Comparison of ENCODE assay signal across 20 cellular contexts in the genomic region with DNA sequence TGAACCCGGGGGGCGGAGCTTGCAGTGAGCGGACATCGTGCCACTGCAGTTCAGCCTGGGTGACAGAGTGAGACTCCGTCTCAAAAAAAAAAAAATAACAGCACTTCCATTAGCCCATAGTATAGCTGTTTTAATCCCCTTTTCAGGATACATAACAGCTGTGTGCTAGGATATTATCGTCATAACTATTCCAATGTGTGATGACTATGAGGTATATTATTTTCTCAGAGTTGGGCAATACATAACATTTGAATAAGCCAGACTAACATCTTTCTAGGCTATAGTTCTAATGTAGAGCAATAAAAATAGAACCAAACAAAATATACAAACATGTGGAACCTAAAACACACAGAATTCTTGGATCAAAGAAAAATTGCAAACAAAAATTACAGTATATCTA.
"Had no signal": no experiment of that assay in that cellular context is flagged by ENCODE, and none has a peak within 500 bp of the region (broad histone marks: within the 10 kb centered on the region; RNA-seq: fewer than 3 reads in every experiment).

No MANE protein-coding gene starts in this region.

- H3K9me3 Mint-ChIP-seq: activated T-helper 17 cell treated with anti-CD3 and anti-CD28 coated beads, Interleukin-2, amount 50 U/mL, for 72 hours; naive thymus-derived CD4-positive, alpha-beta T cell had no signal

- H3K4me3 Mint-ChIP-seq: activated T-helper 17 cell treated with anti-CD3 and anti-CD28 coated beads, Interleukin-2, amount 50 U/mL, for 72 hours had no signal

- H3K27ac Mint-ChIP-seq: activated T-helper 17 cell treated with anti-CD3 and anti-CD28 coated beads, Interleukin-2, amount 50 U/mL, for 72 hours had no signal

- H3K4me3 ChIP-seq: cardiac muscle cell, colonic mucosa, left ventricle myocardium inferior, mucosa of descending colon, testis, upper lobe of right lung had no signal

- H3K27ac ChIP-seq: cardiac muscle cell, colonic mucosa, left ventricle myocardium inferior, testis, upper lobe of right lung had no signal

- H3K9me3 ChIP-seq: colonic mucosa, left ventricle myocardium inferior, mucosa of descending colon, neutrophil, testis, upper lobe of right lung had no signal

- H3K27me3 Mint-ChIP-seq: activated T-helper 17 cell treated with anti-CD3 and anti-CD28 coated beads, Interleukin-2, amount 50 U/mL, for 72 hours; naive thymus-derived CD4-positive, alpha-beta T cell had no signal

- DNase-seq: activated CD4-positive, alpha-beta T cell treated with anti-CD3 and anti-CD28 coated beads for 1 hour; activated CD4-positive, alpha-beta T cell treated with anti-CD3 and anti-CD28 coated beads, Interleukin-2, amount 50 U/mL, for 4 hours; activated naive CD4-positive, alpha-beta T cell treated with Interleukin-2 at 50 U/mL for 16 hours; colonic mucosa; effector CD8-positive, alpha-beta T cell; glutamatergic neuron; hypothalamus; left ventricle myocardium inferior; mucosa of descending colon; naive thymus-derived CD4-positive, alpha-beta T cell; stimulated activated CD4-positive, alpha-beta T cell treated with anti-CD3 and anti-CD28 coated beads, Interleukin-15, amount 100 ng/mL, for 24 hours; stimulated activated CD4-positive, alpha-beta T cell treated with anti-CD3 and anti-CD28 coated beads, Interleukin-4, amount 100 ng/mL, for 24 hours; stimulated activated naive CD8-positive, alpha-beta T cell treated with anti-CD3 and anti-CD28 coated beads, Interleukin-15, Interleukin-2, amounts not matched to agents 100 U/mL and 50 U/mL, for 24 hours; T-helper 1 cell; testis; upper lobe of right lung had no signal

- ATAC-seq: activated T-helper 17 cell treated with anti-CD3 and anti-CD28 coated beads, Interleukin-2, amount 50 U/mL, for 72 hours; mucosa of descending colon; naive thymus-derived CD4-positive, alpha-beta T cell; SK-N-SH treated with all-trans-retinoic acid at 6 μM for 48 hours; stimulated activated naive CD8-positive, alpha-beta T cell treated with anti-CD3 and anti-CD28 coated beads, Interleukin-15, Interleukin-2, amounts not matched to agents 100 U/mL and 50 U/mL, for 24 hours; upper lobe of right lung had no signal
